In the genomic region with DNA sequence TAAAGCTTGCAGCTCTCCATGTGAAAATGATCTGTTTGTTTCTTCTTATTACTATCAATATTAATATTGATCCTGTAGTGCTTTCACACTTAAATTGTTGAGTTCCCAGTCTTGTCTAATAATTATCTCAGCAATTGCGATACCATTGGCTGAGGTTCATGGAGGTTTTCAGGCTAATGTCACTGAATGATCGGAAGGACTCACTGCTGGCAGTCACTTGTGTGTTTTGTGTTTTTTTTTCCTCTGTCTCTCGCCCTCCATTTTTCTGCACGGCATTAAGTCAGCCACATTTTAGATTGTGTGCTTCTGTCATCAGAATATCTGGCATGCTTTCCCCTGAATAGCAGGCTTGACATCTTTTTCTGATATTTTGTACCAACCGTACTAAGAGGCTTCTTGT, we compare ENCODE assay signal across 20 cellular contexts.
"Had no signal": no experiment of that assay in that cellular context is flagged by ENCODE, and none has a peak within 500 bp of the region (broad histone marks: within the 10 kb centered on the region; RNA-seq: fewer than 3 reads in every experiment).

No MANE protein-coding gene starts in this region.

- H3K4me1 Mint-ChIP-seq: memory B cell; naive B cell; stimulated activated naive B cell treated with anti-CD40 and anti-IgM and Interleukin-4, amounts not matched to agents 10 μg/mL and 1 μg/mL and 100 μg/mL, for 72 hours; stimulated activated naive CD8-positive, alpha-beta T cell treated with anti-CD3 and anti-CD28 coated beads, Interleukin-15, amount 100 ng/mL, for 72 hours had no signal

- H3K4me3 Mint-ChIP-seq: dendritic cell treated with granulocyte-macrophage colony-stimulating factor and Interleukin-4, amounts not matched to agents 40 ng/mL and 50 ng/mL, for 4 days; effector memory CD8-positive, alpha-beta T cell; memory B cell; mesothelial cell of epicardium; naive B cell; nephron; stimulated activated naive B cell treated with anti-CD40 and anti-IgM and Interleukin-4, amounts not matched to agents 10 μg/mL and 1 μg/mL and 100 μg/mL, for 72 hours; stimulated activated naive CD8-positive, alpha-beta T cell treated with anti-CD3 and anti-CD28 coated beads, Interleukin-15, amount 100 ng/mL, for 72 hours had no signal

- H3K36me3 ChIP-seq: esophagus muscularis mucosa, heart left ventricle, lower lobe of right lung, thoracic aorta, transverse colon had no signal

- H3K27me3 Mint-ChIP-seq: stimulated activated naive CD8-positive, alpha-beta T cell treated with anti-CD3 and anti-CD28 coated beads, Interleukin-15, amount 100 ng/mL, for 72 hours had no signal

- H3K27ac ChIP-seq: epithelial cell of prostate, esophagus muscularis mucosa, foreskin keratinocyte, heart left ventricle, lower lobe of right lung, psoas muscle, thoracic aorta, transverse colon had no signal

- H3K4me3 ChIP-seq: esophagus muscularis mucosa, heart left ventricle, lower lobe of right lung, psoas muscle, thoracic aorta, transverse colon had no signal

- DNase-seq: effector memory CD8-positive, alpha-beta T cell; foreskin keratinocyte; heart left ventricle; hippocampal formation; naive B cell; psoas muscle; retina; stimulated activated CD4-positive, alpha-beta T cell treated with anti-CD3 and anti-CD28 coated beads, Interleukin-2, amount 100 ng/mL, for 24 hours; stimulated activated CD4-positive, alpha-beta T cell treated with anti-CD3 and anti-CD28 coated beads, Interleukin-4, amount 100 ng/mL, for 4 hours; stimulated activated naive B cell treated with anti-CD40 and anti-IgM and Interleukin-4, amounts not matched to agents 10 μg/mL and 1 μg/mL and 100 μg/mL, for 72 hours; stimulated activated naive CD8-positive, alpha-beta T cell treated with anti-CD3 and anti-CD28 coated beads, Interleukin-15, amount 100 ng/mL, for 72 hours had no signal

- H3K4me1 ChIP-seq: psoas muscle had no signal

- H3K27me3 ChIP-seq: esophagus muscularis mucosa, foreskin keratinocyte, heart left ventricle, transverse colon had no signal

- H3K9me3 ChIP-seq: esophagus muscularis mucosa, heart left ventricle, lower lobe of right lung, psoas muscle, thoracic aorta, transverse colon had no signal

- H3K9me3 Mint-ChIP-seq: dendritic cell treated with granulocyte-macrophage colony-stimulating factor and Interleukin-4, amounts not matched to agents 40 ng/mL and 50 ng/mL, for 4 days; effector memory CD8-positive, alpha-beta T cell; memory B cell; mesothelial cell of epicardium; nephron; stimulated activated naive B cell treated with anti-CD40 and anti-IgM and Interleukin-4, amounts not matched to agents 10 μg/mL and 1 μg/mL and 100 μg/mL, for 72 hours; stimulated activated naive CD8-positive, alpha-beta T cell treated with anti-CD3 and anti-CD28 coated beads, Interleukin-15, amount 100 ng/mL, for 72 hours had no signal

- H3K27ac Mint-ChIP-seq: dendritic cell treated with granulocyte-macrophage colony-stimulating factor and Interleukin-4, amounts not matched to agents 40 ng/mL and 50 ng/mL, for 4 days; effector memory CD8-positive, alpha-beta T cell; memory B cell; mesothelial cell of epicardium; naive B cell; nephron; stimulated activated naive B cell treated with anti-CD40 and anti-IgM and Interleukin-4, amounts not matched to agents 10 μg/mL and 1 μg/mL and 100 μg/mL, for 72 hours had no signal

- H3K36me3 Mint-ChIP-seq: memory B cell; mesothelial cell of epicardium; naive B cell; stimulated activated naive B cell treated with anti-CD40 and anti-IgM and Interleukin-4, amounts not matched to agents 10 μg/mL and 1 μg/mL and 100 μg/mL, for 72 hours had no signal
